In the genomic region with DNA sequence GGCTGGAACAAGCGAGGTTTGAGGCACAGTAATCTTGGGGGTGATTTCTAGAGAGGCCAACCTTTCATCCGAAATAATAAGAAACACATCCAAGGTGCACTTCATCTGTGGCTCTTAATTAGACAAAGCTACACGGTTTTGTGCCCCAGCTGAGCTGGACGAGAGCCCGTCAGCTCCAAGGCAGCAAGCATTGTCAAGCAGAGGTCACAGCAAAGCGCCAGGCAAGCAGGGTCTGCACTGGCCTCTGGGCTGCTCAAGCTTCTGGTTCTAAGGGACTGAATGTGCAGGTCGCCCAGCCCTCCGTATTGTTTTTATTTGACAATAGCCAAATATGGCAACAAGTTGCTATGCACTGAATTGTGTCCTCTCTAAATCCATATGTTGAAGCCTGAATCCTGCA, we compare ENCODE assay signal across 1 cellular context.
TF ChIP-seq lines count a peak whose summit lies in the region.

No MANE protein-coding gene starts in this region.

TF ChIP-seq in SK-N-SH treated with all-trans-retinoic acid at 6 μM for 48 hours, 23 proteins besides CTCF, POLR2A, EP300 and RAD21 (continued from another document):
- TF ChIP-seq CSRNP3 (CRISPR knock-in tag; IDR thresholded peaks at IDR 0.05) (no peak), ZNF8 (CRISPR knock-in tag; IDR thresholded peaks at IDR 0.05) (no peak)
TF ChIP-seq in SK-N-SH treated with all-trans-retinoic acid at 6 μM for 48 hours: peak in this region for 0.
